ENCODE assay signal across 5 cellular contexts in genomic region chr14:50148799-50149198, GRCh38.
"Had no signal": no experiment of that assay in that cellular context is flagged by ENCODE, and none has a peak within 500 bp of the region (broad histone marks: within the 10 kb centered on the region; RNA-seq: fewer than 3 reads in every experiment).

No MANE protein-coding gene starts in this region.

- H3K4me3 ChIP-seq: K562 had no signal

- ATAC-seq: HepG2, K562 had no signal

- H3K27ac ChIP-seq: HL-60 had no signal

- DNase-seq: IMR-90, KBM-7 had no signal
